In genomic region chr15:61227269-61228024, GRCh38 we compare ENCODE assay signal across 8 cellular contexts. TPM values are rescaled to one million over a fixed set of nuclear protein-coding genes. Genes with fewer than 3 reads are reported as not detected.
DNase-seq lines count a peak whose midpoint lies in the region; ATAC-seq and TF ChIP-seq lines count a peak whose summit lies in the region.

No MANE protein-coding gene starts in this region.

- H3K9ac ChIP-seq in mucosa of rectum (ENCODE audit: low read depth in 1 of 2, low read length in 2 of 2): peak overlapping the region in 1 of 2 donors; percentile 59

- H3K9me3 Mint-ChIP-seq in activated CD4-positive, alpha-beta memory T cell treated with anti-CD3 and anti-CD28 coated beads for 36 hours: no peaks in the 10 kb centered on the region
- no peaks in the 10 kb centered on the region for H3K9me3 Mint-ChIP-seq in activated CD4-positive, alpha-beta memory T cell treated with anti-CD3 and anti-CD28 coated beads, Interleukin-2, amount 10 ng/mL, durations not matched to agents 7 days and 5 days

- peak overlapping the region; percentile 18 for H3K4me3 Mint-ChIP-seq in activated CD4-positive, alpha-beta memory T cell treated with anti-CD3 and anti-CD28 coated beads for 36 hours
- no peak overlapping the region for H3K4me3 Mint-ChIP-seq in activated CD4-positive, alpha-beta memory T cell treated with anti-CD3 and anti-CD28 coated beads, Interleukin-2, amount 10 ng/mL, durations not matched to agents 7 days and 5 days

- POLR2A ChIA-PET in activated CD4-positive, alpha-beta memory T cell treated with anti-CD3 and anti-CD28 coated beads for 36 hours (lab: Charles Lee): no interaction called here
- POLR2A ChIA-PET in activated CD4-positive, alpha-beta memory T cell treated with anti-CD3 and anti-CD28 coated beads, Interleukin-2, amount 10 ng/mL, durations not matched to agents 7 days and 5 days (lab: Charles Lee): no interaction called here

- CTCF ChIA-PET in activated CD4-positive, alpha-beta memory T cell treated with anti-CD3 and anti-CD28 coated beads for 36 hours (lab: Charles Lee): no interaction called here
- CTCF ChIA-PET in activated CD4-positive, alpha-beta memory T cell treated with anti-CD3 and anti-CD28 coated beads, Interleukin-2, amount 10 ng/mL, durations not matched to agents 7 days and 5 days (lab: Charles Lee): no interaction called here

- no peaks in the 10 kb centered on the region for H3K36me3 ChIP-seq in mucosa of rectum (ENCODE audit: control insufficient read depth in 2 of 2, insufficient read depth in 2 of 2, low read length in 2 of 2)

- H3K27me3 ChIP-seq in mucosa of rectum (ENCODE audit: control insufficient read depth in 2 of 2, insufficient read depth in 2 of 2, low read length in 2 of 2): peaks cover 5 to 37% of the 10 kb centered on the region in 2 donors

- H3K4me1 ChIP-seq in mucosa of rectum (ENCODE audit: control insufficient read depth in 2 of 2, insufficient read depth in 2 of 2, low read length in 2 of 2): peaks cover 3 to 8% of the 10 kb centered on the region in 2 donors

- H3K36me3 Mint-ChIP-seq in activated CD4-positive, alpha-beta memory T cell treated with anti-CD3 and anti-CD28 coated beads for 36 hours: no peaks in the 10 kb centered on the region
- H3K36me3 Mint-ChIP-seq in activated CD4-positive, alpha-beta memory T cell treated with anti-CD3 and anti-CD28 coated beads, Interleukin-2, amount 10 ng/mL, durations not matched to agents 7 days and 5 days (ENCODE audit: low read depth): no peaks in the 10 kb centered on the region

- H3K27ac ChIP-seq in mucosa of rectum (ENCODE audit: low read depth in 2 of 2, low read length in 2 of 2): peak overlapping the region in 1 of 2 donors; percentile 29

- no peak for DNase-seq in activated CD4-positive, alpha-beta memory T cell treated with anti-CD3 and anti-CD28 coated beads for 36 hours
- DNase-seq in activated CD4-positive, alpha-beta memory T cell treated with anti-CD3 and anti-CD28 coated beads, Interleukin-2, amount 10 ng/mL, durations not matched to agents 7 days and 5 days: no peak
- no peak for DNase-seq in epithelial cell of proximal tubule (ENCODE audit: low read depth)

- peaks cover 10% of the 10 kb centered on the region for H3K4me1 Mint-ChIP-seq in activated CD4-positive, alpha-beta memory T cell treated with anti-CD3 and anti-CD28 coated beads for 36 hours (ENCODE audit: low read depth)
- H3K4me1 Mint-ChIP-seq in activated CD4-positive, alpha-beta memory T cell treated with anti-CD3 and anti-CD28 coated beads, Interleukin-2, amount 10 ng/mL, durations not matched to agents 7 days and 5 days: peaks cover 3% of the 10 kb centered on the region

- H3K4me3 ChIP-seq in epithelial cell of proximal tubule (ENCODE audit: low read depth, low read length) (peak overlapping the region; percentile 73), mucosa of rectum (ENCODE audit: low read length in 2 of 2) (peak overlapping the region; percentile 58 to 71)

- no peak for ATAC-seq in HG03280 (IDR thresholded peaks at IDR 0.05; ENCODE audit: unreplicated experiment)
- no peak for ATAC-seq in GM18873 (IDR thresholded peaks at IDR 0.05; ENCODE audit: low FRiP score, unreplicated experiment)
- no peak for ATAC-seq in GM21360 (IDR thresholded peaks at IDR 0.05; ENCODE audit: unreplicated experiment)

- intact Hi-C loops in activated CD4-positive, alpha-beta memory T cell treated with anti-CD3 and anti-CD28 coated beads for 36 hours (cut with micrococcal nuclease): no loop called here

- H3K27me3 Mint-ChIP-seq in activated CD4-positive, alpha-beta memory T cell treated with anti-CD3 and anti-CD28 coated beads for 36 hours: peaks cover 57% of the 10 kb centered on the region
- peaks cover 66% of the 10 kb centered on the region for H3K27me3 Mint-ChIP-seq in activated CD4-positive, alpha-beta memory T cell treated with anti-CD3 and anti-CD28 coated beads, Interleukin-2, amount 10 ng/mL, durations not matched to agents 7 days and 5 days

- H3K27ac Mint-ChIP-seq in activated CD4-positive, alpha-beta memory T cell treated with anti-CD3 and anti-CD28 coated beads for 36 hours: no peak overlapping the region
- H3K27ac Mint-ChIP-seq in activated CD4-positive, alpha-beta memory T cell treated with anti-CD3 and anti-CD28 coated beads, Interleukin-2, amount 10 ng/mL, durations not matched to agents 7 days and 5 days: no peak overlapping the region

- TF ChIP-seq CTCF in epithelial cell of proximal tubule (conservative IDR thresholded peaks at IDR 0.05; ENCODE audit: low read depth, low read length): no peak

- no peaks in the 10 kb centered on the region for H3K9me3 ChIP-seq in mucosa of rectum (ENCODE audit: control insufficient read depth in 2 of 2, low read length in 2 of 2)

TF ChIP-seq in PFSK-1, 5 proteins besides CTCF, POLR2A, EP300 and RAD21:
- TF ChIP-seq SIN3A (IDR thresholded peaks at IDR 0.05; ENCODE audit: borderline replicate concordance, insufficient read depth, low read length) (peak; percentile 43; the same call in 1 of the 2 replicates), POLR2AphosphoS5 (IDR thresholded peaks at IDR 0.05; ENCODE audit: low read depth, low read length) (no peak)
TF ChIP-seq in PFSK-1: peak in this region for 1.

RNA-seq across cellular contexts. Expression of gene RORA, which starts 1.7 kb away (rescaled TPM):
- total RNA-seq in activated CD4-positive, alpha-beta memory T cell treated with anti-CD3 and anti-CD28 coated beads for 36 hours: 10 to 100 TPM; 37.3 to 37.9 TPM
- total RNA-seq in activated CD4-positive, alpha-beta memory T cell treated with anti-CD3 and anti-CD28 coated beads, Interleukin-2, amount 10 ng/mL, durations not matched to agents 7 days and 5 days: 10 to 100 TPM; 61.9 to 64.3 TPM
- 21.5 TPM for polyA plus RNA-seq in PFSK-1 (2012; ENCODE audit: insufficient read length, low read depth)
- total RNA-seq in epithelial cell of proximal tubule: 0.14 and 2.1 TPM in 2 replicates

Comparison
In these comparisons a context has a peak if more than half of its experiments do, and no peak if none do; other contexts are left out.
1. RNA of gene RORA, which starts 1.7 kb away (total RNA-seq): 61.9 to 64.3 TPM in activated CD4-positive, alpha-beta memory T cell treated with anti-CD3 and anti-CD28 coated beads, Interleukin-2, amount 10 ng/mL, durations not matched to agents 7 days and 5 days and 37.3 to 37.9 TPM in activated CD4-positive, alpha-beta memory T cell treated with anti-CD3 and anti-CD28 coated beads for 36 hours; 0.14 to 2.1 TPM in epithelial cell of proximal tubule; every median in the first group is over 10 times any median in the second.